Comparison of ENCODE assay signal across 2 cellular contexts in the genomic region with DNA sequence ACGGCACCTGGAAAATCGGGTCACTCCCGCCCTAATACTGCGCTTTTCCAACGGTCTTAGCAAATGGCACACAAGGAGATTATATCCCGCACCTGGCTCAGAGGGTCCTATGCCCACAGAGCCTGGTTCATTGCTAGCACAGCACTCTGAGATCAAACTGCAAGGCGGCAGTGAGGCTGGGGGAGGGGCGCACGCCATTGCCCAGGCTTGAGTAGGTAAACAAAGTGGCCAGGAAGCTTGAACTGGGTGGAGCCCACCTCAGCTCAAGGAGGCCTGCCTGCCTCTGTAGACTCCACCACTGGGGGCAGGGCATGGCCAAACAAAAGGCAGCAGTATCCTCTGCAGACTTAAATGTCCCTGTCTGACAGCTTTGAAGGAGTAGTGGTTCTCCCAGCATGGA. TPM values are rescaled to one million over a fixed set of nuclear protein-coding genes. Genes with fewer than 3 reads are reported as not detected.
"Had no signal": no experiment of that assay in that cellular context is flagged by ENCODE, and none has a peak within 500 bp of the region (broad histone marks: within the 10 kb centered on the region; RNA-seq: fewer than 3 reads in every experiment).

No MANE protein-coding gene starts in this region.

RNA-seq across cellular contexts. Expression of a gene that starts 11.0 kb away (rescaled TPM):
- total RNA-seq: lung microvascular endothelial cell had no signal
- polyA plus RNA-seq: hepatocyte had no signal
